Comparison of ENCODE assay signal across 8 cellular contexts in the genomic region with DNA sequence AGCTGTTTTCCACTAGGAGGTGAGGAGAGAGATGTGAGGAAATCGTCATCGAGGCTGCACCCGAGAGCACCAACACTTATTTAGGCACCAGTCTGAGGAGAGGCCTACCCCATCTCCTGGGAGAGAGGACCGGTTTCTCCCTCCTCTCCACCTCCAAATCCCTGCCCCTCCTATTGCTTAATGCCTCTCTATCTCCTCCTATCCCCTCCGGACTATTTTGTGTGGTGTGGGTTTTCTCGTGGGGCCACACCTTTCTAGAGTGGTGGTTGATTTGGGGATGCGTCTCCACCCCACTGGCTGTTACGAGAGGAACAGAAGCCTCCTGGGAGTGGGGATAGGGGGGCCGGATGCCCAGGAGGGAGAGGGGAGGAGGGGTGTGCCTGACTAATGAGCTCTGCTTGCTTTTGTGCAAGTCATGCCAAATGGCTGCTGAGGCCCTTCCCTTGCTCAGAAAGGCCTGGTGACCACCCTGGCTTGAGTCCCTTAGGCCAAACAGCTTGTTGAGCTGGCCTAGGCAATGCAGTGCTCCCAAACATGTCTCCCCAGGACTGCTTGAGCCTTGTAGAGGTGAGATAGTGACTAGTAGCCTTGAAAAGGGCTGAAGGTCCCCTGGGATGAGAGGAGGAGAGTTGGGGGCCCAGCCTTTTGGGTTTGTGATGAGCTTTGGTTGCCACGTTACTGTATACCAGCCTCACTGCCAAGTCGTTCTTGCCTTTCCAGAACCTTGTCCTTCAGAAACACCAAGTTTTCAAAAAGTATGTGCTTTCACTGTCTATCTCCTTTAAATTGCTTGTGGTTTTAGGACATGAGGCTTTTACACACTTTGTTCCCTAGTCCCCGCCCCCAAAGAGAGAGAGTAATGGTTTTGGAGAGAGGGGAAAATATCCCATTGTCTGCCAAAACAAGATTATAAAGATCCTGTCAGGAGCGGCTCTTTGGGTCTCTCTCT. TPM values are rescaled to one million over a fixed set of nuclear protein-coding genes. Genes with fewer than 3 reads are reported as not detected.
A peak's percentile ranks its signal among the peaks of the same experiment; 100 is the strongest.
DNase-seq lines count a peak whose midpoint lies in the region; ATAC-seq, FAIRE-seq and TF ChIP-seq lines count a peak whose summit lies in the region.

No MANE protein-coding gene starts in this region.

- H3K9me3 ChIP-seq in SU-DHL-6 (ENCODE audit: insufficient read depth, low read length) (no peaks in the 10 kb centered on the region), adipocyte (ENCODE audit: control insufficient read depth, low read length) (no peaks in the 10 kb centered on the region), heart right ventricle (peaks cover 0 to 5% (median 0%) of the 10 kb centered on the region in 11 donors), psoas muscle (no peaks in the 10 kb centered on the region)

- FAIRE-seq in GM18507 (lab: Jason Lieb, UNC): peak; percentile 87

- H4K20me1 ChIP-seq in SU-DHL-6 (ENCODE audit: low read depth, low read length): 0 out of 2 replicates have a peak, but pooled peaks cover 4% of the 10 kb centered on the region

- peak overlapping the region; percentile 97 for H3K4me2 ChIP-seq in SU-DHL-6 (ENCODE audit: low read depth, low read length, poor library complexity, severe bottlenecking)

- H2AFZ ChIP-seq in SU-DHL-6 (ENCODE audit: low read depth, low read length, severe bottlenecking): no peak overlapping the region

- intact Hi-C loops in heart right ventricle (cut with DNase I): loop anchor here in 6 of 10 donors (1.0 to 5.0 kb wide), 7 partner anchors 34 to 72 kb away; no protein-coding TSS in a partner anchor
- intact Hi-C loops in psoas muscle (cut with DNase I): loop anchor here in 1 of 2 donors (5.0 kb wide), 2 partner anchors 34 to 66 kb away; no protein-coding TSS in a partner anchor

- WGBS in heart right ventricle, 2 donors: 2 to 4% methylated on average over 10 to 13 of the region's 13 CpGs
- WGBS in psoas muscle, 3 donors: 7 to 38% (median 17%) methylated on average over 7 to 13 of the region's 13 CpGs

- TF ChIP-seq CTCF in HL-60 (IDR thresholded peaks at IDR 0.05; ENCODE audit: insufficient read depth, low read length) (no peak), SU-DHL-6 (IDR thresholded peaks at IDR 0.05; ENCODE audit: insufficient read depth, low read length, poor library complexity, severe bottlenecking) (no peak), heart right ventricle (IDR thresholded peaks at IDR 0.05) (no peak), psoas muscle (IDR thresholded peaks at IDR 0.05) (no peak)

- H3K9ac ChIP-seq in SU-DHL-6 (ENCODE audit: low read length) (peak overlapping the region; percentile 82), adipocyte (ENCODE audit: low read length) (peak overlapping the region; percentile 97)

- H3K36me3 ChIP-seq in SU-DHL-6 (ENCODE audit: low read length) (no peaks in the 10 kb centered on the region), adipocyte (ENCODE audit: control insufficient read depth, insufficient read depth, low read length, severe bottlenecking) (peaks cover 4% of the 10 kb centered on the region), heart right ventricle (peaks cover 0 to 5% (median 0%) of the 10 kb centered on the region in 9 donors), psoas muscle (ENCODE audit: insufficient read depth in 1 of 2, low read depth in 1 of 2) (no peaks in the 10 kb centered on the region)

- no peaks in the 10 kb centered on the region for H3F3A ChIP-seq in SU-DHL-6 (ENCODE audit: insufficient read depth)

- peak; percentile 66 to 93 (median 89) for ATAC-seq in heart right ventricle
- peak; percentile 68 to 82 (median 80) for ATAC-seq in psoas muscle
- no peak for ATAC-seq in HG03457 (IDR thresholded peaks at IDR 0.05; ENCODE audit: unreplicated experiment)

- H3K4me1 ChIP-seq in adipocyte (ENCODE audit: control insufficient read depth, insufficient read depth, low read length) (peaks cover 32% of the 10 kb centered on the region), heart right ventricle (peaks cover 4 to 51% (median 41%) of the 10 kb centered on the region in 9 donors), psoas muscle (peaks cover 24% of the 10 kb centered on the region)

- H3K79me2 ChIP-seq in SU-DHL-6 (ENCODE audit: insufficient read depth, low read length): peaks cover 58% of the 10 kb centered on the region

- no peaks in the 10 kb centered on the region for H3K9me2 ChIP-seq in SU-DHL-6 (replicated peaks; ENCODE audit: insufficient read depth, low read length)

- DNase-seq in GM18507 (ENCODE audit: extremely low spot score, insufficient read length, low read depth): no peak
- DNase-seq in HL-60 (ENCODE audit: low read depth in 1 of 2, low spot score in 1 of 2): peak; percentile 57 to 82
- peak; percentile 76 for DNase-seq in adipocyte (ENCODE audit: low read depth)
- DNase-seq in heart right ventricle: peak; percentile 55 to 84
- DNase-seq in psoas muscle: peak; percentile 65 to 79
- no peak for DNase-seq in NCI-H187 treated with DMSO at 0.1 percent for 48 hours (lab: John Stamatoyannopoulos, UW)

- H3K27me3 ChIP-seq in HL-60 (ENCODE audit: insufficient read depth, poor library complexity, severe bottlenecking) (no peaks in the 10 kb centered on the region), SU-DHL-6 (ENCODE audit: low read length) (no peaks in the 10 kb centered on the region), adipocyte (replicated peaks; ENCODE audit: control insufficient read depth, insufficient read depth, low read length) (no peaks in the 10 kb centered on the region), heart right ventricle (peaks cover 0 to 16% (median 0%) of the 10 kb centered on the region in 7 donors), psoas muscle (ENCODE audit: insufficient read depth in 3 of 3, low read length in 2 of 3) (no peaks in the 10 kb centered on the region)

- H3K27ac ChIP-seq in HL-60 (replicated peaks) (peak overlapping the region; percentile 90), SU-DHL-6 (ENCODE audit: low read depth, low read length) (peak overlapping the region; percentile 80), heart right ventricle (peak overlapping the region; percentile 90 to 100 (median 97)), psoas muscle (peak overlapping the region; percentile 91)

- peak overlapping the region; percentile 77 for H3K4me3 ChIP-seq in HL-60 (replicated peaks; ENCODE audit: insufficient read depth, low read length)
- H3K4me3 ChIP-seq in SU-DHL-6 (ENCODE audit: insufficient read depth, low read length, poor library complexity, severe bottlenecking): peak overlapping the region; percentile 77
- peak overlapping the region; percentile 91 for H3K4me3 ChIP-seq in adipocyte (ENCODE audit: low read length)
- H3K4me3 ChIP-seq in heart right ventricle: peak overlapping the region; percentile 53 to 89 (median 78)
- peak overlapping the region; percentile 84 for H3K4me3 ChIP-seq in psoas muscle

RNA-seq across cellular contexts. Expression of a gene that starts 1.2 kb away (rescaled TPM):
- total RNA-seq in heart right ventricle: 100 to 1,000 TPM; 106 to 238 (median 120) TPM
- 100 to 1,000 TPM in 1 of 2 donors, 10 to 100 TPM in 1; 60.2 to 130 TPM for polyA plus RNA-seq in heart right ventricle
- total RNA-seq in psoas muscle: 100 to 1,000 TPM in 1 of 4 donors, 10 to 100 TPM in 3; 66.0 to 101 (median 84.1) TPM
- 100 to 1,000 TPM in 1 of 3 donors, 10 to 100 TPM in 2; 31.4 to 133 (median 36.1) TPM for polyA plus RNA-seq in psoas muscle

Comparison
In these comparisons a context has a peak if more than half of its experiments do, and no peak if none do; other contexts are left out.
1. DNase-seq: peak in HL-60 (2 of 2), adipocyte (single experiment), heart right ventricle (2 of 2) and psoas muscle (2 of 2); none in GM18507 (single experiment) and NCI-H187 treated with DMSO at 0.1 percent for 48 hours (single experiment).
2. Peak in every context shown above with its lines, with median percentiles within 50 percentile points of each other: H3K27ac ChIP-seq and H3K4me3 ChIP-seq.